In genomic region chr19:18349524-18350128, GRCh38 we compare ENCODE assay signal across 1 cellular context.
TF ChIP-seq lines count a peak whose summit lies in the region.

No MANE protein-coding gene starts in this region.

TF ChIP-seq in K562, 482 proteins besides CTCF, POLR2A, EP300 and RAD21 (continued from another document):
- TF ChIP-seq E2F8 (IDR thresholded peaks at IDR 0.05; ENCODE audit: low read depth, partially characterized antibody) (no peak), BRD9 (IDR thresholded peaks at IDR 0.05; ENCODE audit: low read depth, partially characterized antibody) (peak; percentile 32)
